Comparison of ENCODE assay signal across 8 cellular contexts in the genomic region with DNA sequence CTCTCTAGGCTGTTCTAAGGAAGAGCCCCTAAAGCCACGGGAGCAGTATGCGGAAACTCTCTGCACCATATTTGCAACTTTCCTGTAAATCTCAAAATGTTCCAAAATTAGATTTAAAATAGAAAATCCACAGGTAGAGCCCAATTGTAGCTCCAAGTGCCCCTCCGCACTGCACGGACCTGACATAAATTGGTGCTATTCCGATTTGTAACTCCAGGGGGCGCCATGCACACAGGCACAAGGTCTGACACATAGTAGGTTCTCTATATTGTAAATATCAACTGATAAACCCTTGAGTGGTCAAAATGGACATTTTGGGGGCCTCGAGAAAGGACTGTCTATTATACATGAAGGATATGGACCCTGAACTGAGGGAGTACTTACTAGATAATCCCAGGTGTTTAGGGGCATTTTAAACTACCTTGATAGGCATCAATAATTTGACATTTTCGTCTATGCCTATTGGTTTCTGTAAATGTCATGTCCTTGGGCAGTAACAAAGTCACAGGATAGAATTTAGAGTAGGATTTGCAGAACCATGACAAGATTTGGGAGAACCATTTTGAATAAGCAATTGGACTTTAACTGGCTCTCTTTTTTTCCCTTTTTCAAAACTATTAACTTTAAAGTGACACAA. TPM values are rescaled to one million over a fixed set of nuclear protein-coding genes. Genes with fewer than 3 reads are reported as not detected.
DNase-seq lines count a peak whose midpoint lies in the region; ATAC-seq and TF ChIP-seq lines count a peak whose summit lies in the region.

No MANE protein-coding gene starts in this region.

- peaks cover 14% of the 10 kb centered on the region; the same call in 1 of the 2 replicates for H3K27me3 Mint-ChIP-seq in WTC11 (ENCODE audit: low read depth)
- peaks cover 44% of the 10 kb centered on the region for H3K27me3 Mint-ChIP-seq in central memory CD8-positive, alpha-beta T cell
- H3K27me3 Mint-ChIP-seq in stimulated activated naive CD8-positive, alpha-beta T cell treated with anti-CD3 and anti-CD28 coated beads, Interleukin-15, amount 100 ng/mL, for 72 hours, result peaks cover 52% of the 10 kb centered on the region

- CTCF ChIA-PET in HEK293 (lab: Yijun Ruan, JAX), result interaction anchor here (0.5 to 5.4 kb wide), 77 partner anchors 9 to 598 kb away, joined by 3 to 73 read pairs (median 4); a partner anchor contains a TSS
- CTCF ChIA-PET in WTC11 (lab: Charles Lee), result interaction anchor here (0.5 to 3.7 kb wide), 113 partner anchors 10 to 577 kb away, joined by 3 to 81 read pairs (median 4); a partner anchor contains a TSS

- peak; percentile 68 for ATAC-seq in WTC11
- no peak for ATAC-seq in central memory CD8-positive, alpha-beta T cell (replicated peaks; ENCODE audit: extremely low read depth, poor library complexity, severe bottlenecking)
- no peak for ATAC-seq in stimulated activated naive CD8-positive, alpha-beta T cell treated with anti-CD3 and anti-CD28 coated beads, Interleukin-15, amount 100 ng/mL, for 72 hours
- ATAC-seq in HG02623 (IDR thresholded peaks at IDR 0.05; ENCODE audit: unreplicated experiment), result no peak

- no peak overlapping the region for H3K4me3 ChIP-seq in HEK293 (ENCODE audit: low read depth, low read length)

- H3K4me1 ChIP-seq in HEK293 (ENCODE audit: control insufficient read depth, insufficient read depth, low read length), result no peaks in the 10 kb centered on the region

- H3K4me1 Mint-ChIP-seq in WTC11, result peaks cover 5% of the 10 kb centered on the region
- H3K4me1 Mint-ChIP-seq in central memory CD8-positive, alpha-beta T cell, result no peaks in the 10 kb centered on the region
- no peaks in the 10 kb centered on the region for H3K4me1 Mint-ChIP-seq in stimulated activated naive CD8-positive, alpha-beta T cell treated with anti-CD3 and anti-CD28 coated beads, Interleukin-15, amount 100 ng/mL, for 72 hours

- H3K27ac Mint-ChIP-seq in WTC11, result no peak overlapping the region
- H3K27ac Mint-ChIP-seq in central memory CD8-positive, alpha-beta T cell (ENCODE audit: low read depth), result no peak overlapping the region
- no peak overlapping the region for H3K27ac Mint-ChIP-seq in stimulated activated naive CD8-positive, alpha-beta T cell treated with anti-CD3 and anti-CD28 coated beads, Interleukin-15, amount 100 ng/mL, for 72 hours

- TF ChIP-seq CTCF in HEK293 (tag by site-specific recombination; IDR thresholded peaks at IDR 0.05), result peak; percentile 40; the same call in 1 of the 2 replicates
- TF ChIP-seq CTCF in WTC11 (IDR thresholded peaks at IDR 0.05), result peak; percentile 98

- H3K9me3 Mint-ChIP-seq in WTC11, result no peaks in the 10 kb centered on the region
- H3K9me3 Mint-ChIP-seq in central memory CD8-positive, alpha-beta T cell, result no peaks in the 10 kb centered on the region
- no peaks in the 10 kb centered on the region for H3K9me3 Mint-ChIP-seq in stimulated activated naive CD8-positive, alpha-beta T cell treated with anti-CD3 and anti-CD28 coated beads, Interleukin-15, amount 100 ng/mL, for 72 hours

- H3K27ac ChIP-seq in HEK293 (ENCODE audit: extremely low read depth, low read depth, low read length), result no peak overlapping the region

- no peaks in the 10 kb centered on the region for H3K36me3 ChIP-seq in HEK293 (ENCODE audit: control insufficient read depth in 2 of 2, insufficient read depth in 1 of 2, low read length in 2 of 2)

- DNase-seq in AML-193 (lab: John Stamatoyannopoulos, UW) (peak; percentile 27 to 30), WTC11 (ENCODE audit: low spot score) (peak; percentile 73), myocyte (ENCODE audit: low read depth) (peak; percentile 4), NCI-H187 treated with DMSO at 0.1 percent for 48 hours (lab: John Stamatoyannopoulos, UW) (no peak)
- peak; percentile 28 to 44 for DNase-seq in central memory CD8-positive, alpha-beta T cell (ENCODE audit: low spot score in 2 of 2)
- DNase-seq in stimulated activated naive CD8-positive, alpha-beta T cell treated with anti-CD3 and anti-CD28 coated beads, Interleukin-15, amount 100 ng/mL, for 72 hours, result peak; percentile 35 to 47

- H3K4me3 Mint-ChIP-seq in WTC11, result no peak overlapping the region
- no peak overlapping the region for H3K4me3 Mint-ChIP-seq in central memory CD8-positive, alpha-beta T cell
- no peak overlapping the region for H3K4me3 Mint-ChIP-seq in stimulated activated naive CD8-positive, alpha-beta T cell treated with anti-CD3 and anti-CD28 coated beads, Interleukin-15, amount 100 ng/mL, for 72 hours

- H3K9me3 ChIP-seq in HEK293 (ENCODE audit: control insufficient read depth, insufficient read depth, low read depth, low read length), result no peaks in the 10 kb centered on the region

- no peaks in the 10 kb centered on the region for H3K36me3 Mint-ChIP-seq in WTC11
- H3K36me3 Mint-ChIP-seq in central memory CD8-positive, alpha-beta T cell (ENCODE audit: insufficient read depth), result no peaks in the 10 kb centered on the region

- POLR2A ChIA-PET in HEK293 (lab: Yijun Ruan, JAX) (interaction anchor here (1.0 kb wide), 1 partner anchor 71 kb away, joined by 3 read pairs; no protein-coding TSS in a partner anchor), WTC11 (lab: Charles Lee) (interaction anchor here (0.6 kb wide), 2 partner anchors 14 to 584 kb away, joined by 3 to 4 read pairs; no protein-coding TSS in a partner anchor)

TF ChIP-seq in HEK293, 187 proteins besides CTCF, POLR2A, EP300 and RAD21 (continues in another document):
- TF ChIP-seq, protein P1, sequence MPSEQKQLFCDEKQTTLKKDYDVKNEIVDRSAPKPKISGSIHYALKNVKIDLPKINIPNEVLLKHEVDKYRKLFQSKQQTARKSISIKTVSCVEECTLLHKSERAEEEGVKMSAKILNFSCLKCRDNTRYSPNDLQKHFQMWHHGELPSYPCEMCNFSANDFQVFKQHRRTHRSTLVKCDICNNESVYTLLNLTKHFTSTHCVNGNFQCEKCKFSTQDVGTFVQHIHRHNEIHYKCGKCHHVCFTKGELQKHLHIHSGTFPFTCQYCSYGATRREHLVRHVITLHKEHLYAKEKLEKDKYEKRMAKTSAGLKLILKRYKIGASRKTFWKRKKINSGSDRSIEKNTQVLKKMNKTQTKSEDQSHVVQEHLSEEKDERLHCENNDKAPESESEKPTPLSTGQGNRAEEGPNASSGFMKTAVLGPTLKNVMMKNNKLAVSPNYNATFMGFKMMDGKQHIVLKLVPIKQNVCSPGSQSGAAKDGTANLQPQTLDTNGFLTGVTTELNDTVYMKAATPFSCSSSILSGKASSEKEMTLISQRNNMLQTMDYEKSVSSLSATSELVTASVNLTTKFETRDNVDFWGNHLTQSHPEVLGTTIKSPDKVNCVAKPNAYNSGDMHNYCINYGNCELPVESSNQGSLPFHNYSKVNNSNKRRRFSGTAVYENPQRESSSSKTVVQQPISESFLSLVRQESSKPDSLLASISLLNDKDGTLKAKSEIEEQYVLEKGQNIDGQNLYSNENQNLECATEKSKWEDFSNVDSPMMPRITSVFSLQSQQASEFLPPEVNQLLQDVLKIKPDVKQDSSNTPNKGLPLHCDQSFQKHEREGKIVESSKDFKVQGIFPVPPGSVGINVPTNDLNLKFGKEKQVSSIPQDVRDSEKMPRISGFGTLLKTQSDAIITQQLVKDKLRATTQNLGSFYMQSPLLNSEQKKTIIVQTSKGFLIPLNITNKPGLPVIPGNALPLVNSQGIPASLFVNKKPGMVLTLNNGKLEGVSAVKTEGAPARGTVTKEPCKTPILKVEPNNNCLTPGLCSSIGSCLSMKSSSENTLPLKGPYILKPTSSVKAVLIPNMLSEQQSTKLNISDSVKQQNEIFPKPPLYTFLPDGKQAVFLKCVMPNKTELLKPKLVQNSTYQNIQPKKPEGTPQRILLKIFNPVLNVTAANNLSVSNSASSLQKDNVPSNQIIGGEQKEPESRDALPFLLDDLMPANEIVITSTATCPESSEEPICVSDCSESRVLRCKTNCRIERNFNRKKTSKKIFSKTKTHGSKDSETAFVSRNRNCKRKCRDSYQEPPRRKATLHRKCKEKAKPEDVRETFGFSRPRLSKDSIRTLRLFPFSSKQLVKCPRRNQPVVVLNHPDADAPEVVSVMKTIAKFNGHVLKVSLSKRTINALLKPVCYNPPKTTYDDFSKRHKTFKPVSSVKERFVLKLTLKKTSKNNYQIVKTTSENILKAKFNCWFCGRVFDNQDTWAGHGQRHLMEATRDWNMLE (tag by site-specific recombination; conservative IDR thresholded peaks at IDR 0.05; ENCODE audit: low read depth), result no peak

TF ChIP-seq in WTC11, 78 proteins besides CTCF, POLR2A, EP300 and RAD21 (continues in another document):
- TF ChIP-seq, protein P2, sequence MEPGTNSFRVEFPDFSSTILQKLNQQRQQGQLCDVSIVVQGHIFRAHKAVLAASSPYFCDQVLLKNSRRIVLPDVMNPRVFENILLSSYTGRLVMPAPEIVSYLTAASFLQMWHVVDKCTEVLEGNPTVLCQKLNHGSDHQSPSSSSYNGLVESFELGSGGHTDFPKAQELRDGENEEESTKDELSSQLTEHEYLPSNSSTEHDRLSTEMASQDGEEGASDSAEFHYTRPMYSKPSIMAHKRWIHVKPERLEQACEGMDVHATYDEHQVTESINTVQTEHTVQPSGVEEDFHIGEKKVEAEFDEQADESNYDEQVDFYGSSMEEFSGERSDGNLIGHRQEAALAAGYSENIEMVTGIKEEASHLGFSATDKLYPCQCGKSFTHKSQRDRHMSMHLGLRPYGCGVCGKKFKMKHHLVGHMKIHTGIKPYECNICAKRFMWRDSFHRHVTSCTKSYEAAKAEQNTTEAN (CRISPR knock-in tag; IDR thresholded peaks at IDR 0.05), result no peak

RNA-seq across cellular contexts. Expression of a gene that starts 36.6 kb away (rescaled TPM):
- total RNA-seq in WTC11 (2021) (1.2 to 2.3 TPM (median 2.0 TPM) in 3 replicates), myocyte (not detected in 2 replicates)
- not detected for polyA plus RNA-seq in myocyte (2012)
